In genomic region chr11:3153291-3153861, GRCh38 we compare ENCODE assay signal across 1 cellular context.
TF ChIP-seq lines count a peak whose summit lies in the region.

No MANE protein-coding gene starts in this region.

TF ChIP-seq in GM23338, 12 proteins besides CTCF, POLR2A, EP300 and RAD21 (continued from another document):
- TF ChIP-seq ETS1 (IDR thresholded peaks at IDR 0.05) (no peak), NANOG (IDR thresholded peaks at IDR 0.05; ENCODE audit: borderline replicate concordance) (no peak), CREB1 (CRISPR knock-in tag; IDR thresholded peaks at IDR 0.05; ENCODE audit: low read depth) (no peak), ZNF331 (CRISPR knock-in tag; IDR thresholded peaks at IDR 0.05; ENCODE audit: low read depth) (no peak), ZNF114 (CRISPR knock-in tag; IDR thresholded peaks at IDR 0.05) (no peak), REST (IDR thresholded peaks at IDR 0.05; ENCODE audit: unreplicated experiment) (no peak)
